19 cellular contexts compared by ENCODE assay signal in genomic region chr1:167790117-167790516, GRCh38.
DNase-seq lines count a peak whose midpoint lies in the region; ATAC-seq and TF ChIP-seq lines count a peak whose summit lies in the region.
"Had no signal": no experiment of that assay in that cellular context is flagged by ENCODE, and none has a peak within 500 bp of the region (broad histone marks: within the 10 kb centered on the region; RNA-seq: fewer than 3 reads in every experiment).

No MANE protein-coding gene starts in this region.

- H3K9ac ChIP-seq in BLaER1: no peak overlapping the region
- H3K9ac ChIP-seq in H9 (ENCODE audit: extremely low read depth, insufficient read length, low read length): no peak overlapping the region

- intact Hi-C loops in MCF 10A (cut with micrococcal nuclease): no loop called here
- intact Hi-C loops in lower leg skin (cut with DNase I; ENCODE audit: low total_unique reads): no loop called here

- no peak overlapping the region for H3T11ph ChIP-seq in H9 (ENCODE audit: low read length)

- no peak for ATAC-seq in GM19324 (IDR thresholded peaks at IDR 0.05; ENCODE audit: low FRiP score, unreplicated experiment)
- ATAC-seq in GM18498 (IDR thresholded peaks at IDR 0.05; ENCODE audit: unreplicated experiment): no peak
- ATAC-seq: T-cell had no signal

- H3K23me2 ChIP-seq in H9 (ENCODE audit: insufficient read length, low read depth, low read length, poor library complexity, severe bottlenecking): no peaks in the 10 kb centered on the region

- peaks cover 57% of the 10 kb centered on the region for H3K36me3 ChIP-seq in BLaER1

- no peaks in the 10 kb centered on the region for H3K79me1 ChIP-seq in H9 (ENCODE audit: insufficient read depth, low read depth, low read length, poor library complexity, severe bottlenecking)

- no TSS peak for BruUV-seq in MCF 10A (replicated peaks; lab: Mats Ljungman, UMichigan)

- H3K23ac ChIP-seq in H9 (ENCODE audit: insufficient read length, low read depth, low read length): no peak overlapping the region

- H4K20me1 ChIP-seq in BLaER1 (no peaks in the 10 kb centered on the region), H9 (ENCODE audit: control insufficient read depth, insufficient read depth, insufficient read length) (no peaks in the 10 kb centered on the region)

- H3K14ac ChIP-seq in H9 (ENCODE audit: insufficient read depth, low read length): no peak overlapping the region

- H4K91ac ChIP-seq in H9 (ENCODE audit: insufficient read length, low read depth, low read length): no peak overlapping the region

- H3K4me2 ChIP-seq in BLaER1 (no peak overlapping the region), H9 (ENCODE audit: insufficient read depth, insufficient read length, low read length) (no peak overlapping the region)

- WGBS in H9 (ENCODE audit: extremely low coverage, insufficient read length, low lambda C conversion rate): no CpG with 5 or more reads among the region's 5 CpGs
- WGBS in lower leg skin, 2 donors: 57 to 60% methylated on average over 5 of the region's 5 CpGs

- no peak for TF ChIP-seq POLR2A in lower leg skin (IDR thresholded peaks at IDR 0.05)

- H3K27ac ChIP-seq in BLaER1 (peak overlapping the region; percentile 18; the same call in 1 of the 2 replicates), H9 (ENCODE audit: insufficient read length, low read depth, low read length) (no peak overlapping the region)
- H3K27ac ChIP-seq: adrenal gland, transverse colon had no signal

- TF ChIP-seq CTCF in H9 (conservative IDR thresholded peaks at IDR 0.05): no peak
- no peak for TF ChIP-seq CTCF in MCF 10A (IDR thresholded peaks at IDR 0.05; ENCODE audit: unreplicated experiment)
- TF ChIP-seq CTCF in lower leg skin (IDR thresholded peaks at IDR 0.05): no peak

- H3K9me3 Mint-ChIP-seq in H9: no peaks in the 10 kb centered on the region
- no peaks in the 10 kb centered on the region for H3K9me3 Mint-ChIP-seq in MCF 10A (ENCODE audit: unreplicated experiment)
- H3K9me3 Mint-ChIP-seq: activated CD4-positive, alpha-beta T cell treated with anti-CD3 and anti-CD28 coated beads, Interleukin-2, amount 10 ng/mL, durations not matched to agents 7 days and 5 days; T-cell had no signal

- H3K18ac ChIP-seq in H9 (ENCODE audit: insufficient read length, low read depth, low read length): no peak overlapping the region

- H3K27me3 ChIP-seq in BLaER1 (no peaks in the 10 kb centered on the region), H9 (ENCODE audit: insufficient read depth, low read length) (no peaks in the 10 kb centered on the region)
- H3K27me3 ChIP-seq: adrenal gland, sigmoid colon, transverse colon had no signal

- H2AK5ac ChIP-seq in H9 (ENCODE audit: insufficient read length, low read length): no peak overlapping the region

- peaks cover 2% of the 10 kb centered on the region; the same call in 1 of the 2 replicates for H3K79me2 ChIP-seq in H9 (ENCODE audit: insufficient read depth, low read length)

- H3K27ac Mint-ChIP-seq in H9 (peak overlapping the region; percentile 49 to 61 (median 52); a peak in 4 of 7 replicates), MCF 10A (ENCODE audit: low read depth, unreplicated experiment) (peak overlapping the region; percentile 95)
- H3K27ac Mint-ChIP-seq: activated CD4-positive, alpha-beta T cell treated with anti-CD3 and anti-CD28 coated beads, Interleukin-2, amount 10 ng/mL, durations not matched to agents 7 days and 5 days; T-cell had no signal

- H2BK12ac ChIP-seq in H9 (ENCODE audit: insufficient read length, low read depth, low read length): no peak overlapping the region

- H3K4me1 ChIP-seq in BLaER1 (peaks cover 30% of the 10 kb centered on the region), H9 (ENCODE audit: insufficient read depth, low read length) (0 out of 2 replicates have a peak, but pooled peaks cover 2% of the 10 kb centered on the region)
- H3K4me1 ChIP-seq: adrenal gland, Caco-2, sigmoid colon had no signal

- no peak overlapping the region for H3K4ac ChIP-seq in H9 (ENCODE audit: low read depth, low read length)

- 0 out of 2 replicates have a peak, but pooled peaks cover 3% of the 10 kb centered on the region for H3K9me3 ChIP-seq in BLaER1
- no peaks in the 10 kb centered on the region for H3K9me3 ChIP-seq in H9 (ENCODE audit: control insufficient read depth, low read depth, low read length)
- H3K9me3 ChIP-seq: adrenal gland, Caco-2, sigmoid colon, transverse colon had no signal

- no peak overlapping the region for H2BK120ac ChIP-seq in H9 (ENCODE audit: low read depth, low read length, poor library complexity, severe bottlenecking)

- H3K4me3 Mint-ChIP-seq in H9: no peak overlapping the region
- H3K4me3 Mint-ChIP-seq in MCF 10A (ENCODE audit: unreplicated experiment): peak overlapping the region; percentile 57
- H3K4me3 Mint-ChIP-seq: activated CD4-positive, alpha-beta T cell treated with anti-CD3 and anti-CD28 coated beads, Interleukin-2, amount 10 ng/mL, durations not matched to agents 7 days and 5 days; T-cell had no signal

- H3K36me3 Mint-ChIP-seq in H9 (ENCODE audit: insufficient read depth in 1 of 3, low read depth in 3 of 3) (peaks cover 23 to 56% (median 45%) of the 10 kb centered on the region in 3 experiments; a peak in 6 of 7 replicates), MCF 10A (ENCODE audit: insufficient read depth, unreplicated experiment) (peaks cover 68% of the 10 kb centered on the region)

- H4K8ac ChIP-seq in H9 (replicated peaks; ENCODE audit: insufficient read length, low read depth, low read length): no peak overlapping the region

- DNase-seq in H9 (no peak), MCF 10A (ENCODE audit: unreplicated experiment) (peak; percentile 99), lower leg skin (ENCODE audit: low spot score in 2 of 2) (peak; percentile 54 to 91), GF-D8 (lab: John Stamatoyannopoulos, UW) (no peak)
- DNase-seq: activated CD4-positive, alpha-beta T cell treated with anti-CD3 and anti-CD28 coated beads, Interleukin-2, amount 10 ng/mL, durations not matched to agents 7 days and 5 days; activated CD8-positive, alpha-beta memory T cell treated with anti-CD3 and anti-CD28 coated beads, Interleukin-2, amount 50 U/mL, for 48 hours; activated effector memory CD4-positive, alpha-beta T cell treated with Interleukin-2 at 50 U/mL for 16 hours; adrenal gland; Caco-2; glutamatergic neuron; NCI-H1436 treated with DMSO at 0.1 percent for 48 hours; NCI-H446 treated with DMSO at 0.1 percent for 48 hours; sigmoid colon; stimulated activated naive CD4-positive, alpha-beta T cell; T-cell; transverse colon had no signal

- no peak overlapping the region for H2BK15ac ChIP-seq in H9 (ENCODE audit: low read depth, low read length)

- no peaks in the 10 kb centered on the region for H3K27me3 Mint-ChIP-seq in H9 (ENCODE audit: low read depth)
- H3K27me3 Mint-ChIP-seq in MCF 10A (ENCODE audit: insufficient read depth, unreplicated experiment): no peaks in the 10 kb centered on the region
- H3K27me3 Mint-ChIP-seq: activated CD4-positive, alpha-beta T cell treated with anti-CD3 and anti-CD28 coated beads, Interleukin-2, amount 10 ng/mL, durations not matched to agents 7 days and 5 days; T-cell had no signal

- H3K4me3 ChIP-seq in BLaER1: no peak overlapping the region
- no peak overlapping the region for H3K4me3 ChIP-seq in lower leg skin (ENCODE audit: low read depth, poor library complexity, severe bottlenecking)
- H3K4me3 ChIP-seq: adrenal gland, sigmoid colon, transverse colon had no signal

- H4K5ac ChIP-seq in H9 (ENCODE audit: insufficient read length, low read depth, low read length): no peak overlapping the region

- no peak overlapping the region for H2BK5ac ChIP-seq in H9 (ENCODE audit: insufficient read length, low read length)

- no peak overlapping the region for H3K56ac ChIP-seq in H9 (ENCODE audit: insufficient read length, low read depth, low read length)

- H2BK20ac ChIP-seq in H9 (ENCODE audit: low read depth, low read length, poor library complexity, severe bottlenecking): no peak overlapping the region

- POLR2A ChIA-PET in MCF 10A (lab: Yijun Ruan, JAX): interaction anchor here (0.6 to 5.8 kb wide), 28 partner anchors 9 to 881 kb away, joined by 3 to 78 read pairs (median 5); partner anchors contain the start of genes CREG1, DCAF6, MPC2 and MPZL1

- no peak overlapping the region for H2AFZ ChIP-seq in H9 (ENCODE audit: low read length)

- CTCF ChIA-PET in MCF 10A (lab: Yijun Ruan, JAX): interaction anchor here (0.5 to 6.7 kb wide), 16 partner anchors 11 to 237 kb away, joined by 3 to 67 read pairs (median 4); partner anchors contain the start of genes CREG1 and DCAF6

- H3K4me1 Mint-ChIP-seq in H9: peaks cover 0 to 14% of the 10 kb centered on the region in 2 experiments; a peak in 3 of 4 replicates
- H3K4me1 Mint-ChIP-seq in MCF 10A (ENCODE audit: insufficient read depth, unreplicated experiment): peaks cover 53% of the 10 kb centered on the region
- H3K4me1 Mint-ChIP-seq: activated CD4-positive, alpha-beta T cell treated with anti-CD3 and anti-CD28 coated beads, Interleukin-2, amount 10 ng/mL, durations not matched to agents 7 days and 5 days; T-cell had no signal

Comparison
In these comparisons a context has a peak if more than half of its experiments do, and no peak if none do; other contexts are left out.
1. DNase-seq: peak in MCF 10A (single experiment) and lower leg skin (2 of 2); none in H9 (single experiment) and GF-D8 (single experiment).